In genomic region chr15:51736646-51737537, GRCh38 we compare ENCODE assay signal across 8 cellular contexts. TPM values are rescaled to one million over a fixed set of nuclear protein-coding genes. Genes with fewer than 3 reads are reported as not detected.
DNase-seq lines count a peak whose midpoint lies in the region; ATAC-seq and FAIRE-seq lines count a peak whose summit lies in the region.

No MANE protein-coding gene starts in this region.

- H3K9me3 ChIP-seq in HUES6 (ENCODE audit: control insufficient read depth, insufficient read depth, low read depth, low read length) (no peaks in the 10 kb centered on the region), small intestine (ENCODE audit: control insufficient read depth, low read depth) (no peaks in the 10 kb centered on the region)

- ATAC-seq in GM19463 (IDR thresholded peaks at IDR 0.05; ENCODE audit: unreplicated experiment), result peak; percentile 31
- peak; percentile 65 to 67 (median 66) for ATAC-seq in T-cell (replicated peaks in 1 of 4)

- H3K36me3 ChIP-seq in HUES6 (ENCODE audit: control insufficient read depth, insufficient read depth, low read length) (no peaks in the 10 kb centered on the region), small intestine (ENCODE audit: control insufficient read depth in 2 of 2, insufficient read depth in 2 of 2, low read length in 2 of 2) (no peaks in the 10 kb centered on the region)

- peaks cover 11% of the 10 kb centered on the region for H3K36me3 Mint-ChIP-seq in T-cell

- H3K4me1 Mint-ChIP-seq in T-cell, result peaks cover 66 to 71% (median 69%) of the 10 kb centered on the region in 3 donors

- H3K4me3 Mint-ChIP-seq in T-cell, result peak overlapping the region; percentile 85 to 91 (median 90)

- H3K4me1 ChIP-seq in HUES6 (ENCODE audit: control insufficient read depth, insufficient read depth, low read length), result peaks cover 14% of the 10 kb centered on the region
- H3K4me1 ChIP-seq in small intestine (ENCODE audit: control insufficient read depth in 2 of 2, insufficient read depth in 1 of 2, low read depth in 1 of 2, low read length in 1 of 2), result peaks cover 3 to 16% of the 10 kb centered on the region in 2 donors

- H3K9me3 Mint-ChIP-seq in T-cell, result no peaks in the 10 kb centered on the region

- peak overlapping the region; percentile 71 for H3K4me3 ChIP-seq in HUES6 (ENCODE audit: low read depth, low read length)
- peak overlapping the region; percentile 79 to 96 for H3K4me3 ChIP-seq in small intestine (ENCODE audit: low read depth in 1 of 2, low read length in 2 of 2)

- peak overlapping the region; percentile 68 for H3K9ac ChIP-seq in HUES6 (ENCODE audit: low read length)

- DNase-seq in Caki2 (ENCODE audit: low read depth), result peak; percentile 30
- peak in 32 of 34 experiments; percentile 20 to 68 (median 45) for DNase-seq in T-cell
- DNase-seq in astrocyte of the hippocampus (ENCODE audit: low read depth, low spot score), result peak; percentile 43
- DNase-seq in iPS-NIHi11 (ENCODE audit: low spot score), result peak; percentile 62
- peak; percentile 59 for DNase-seq in small intestine
- no peak for DNase-seq in NCI-H187 treated with DMSO at 0.1 percent for 48 hours (lab: John Stamatoyannopoulos, UW)

- H3K27me3 ChIP-seq in HUES6 (ENCODE audit: control insufficient read depth, insufficient read depth, low read length), result peaks cover 51% of the 10 kb centered on the region
- no peaks in the 10 kb centered on the region for H3K27me3 ChIP-seq in small intestine (ENCODE audit: control insufficient read depth in 2 of 2, insufficient read depth in 2 of 2, low read length in 2 of 2)

- CTCF ChIA-PET in T-cell (lab: Charles Lee), result interaction anchor here (0.5 to 2.9 kb wide), 13 partner anchors 15 to 487 kb away, joined by 3 to 20 read pairs (median 4); no protein-coding TSS in a partner anchor

- H3K27me3 Mint-ChIP-seq in T-cell, result no peaks in the 10 kb centered on the region

- WGBS in small intestine, 3 donors, result 1% methylated on average over 55 to 74 of the region's 74 CpGs

- in situ Hi-C loops in Caki2 (cut with HindIII; ENCODE audit: low pct_unique_long_range_greater_than_20kb, low sequenced_read_pairs), result no loop called here

- POLR2A ChIA-PET in T-cell (lab: Charles Lee), result interaction anchor here (0.5 to 0.9 kb wide), 4 partner anchors 14 to 840 kb away, joined by 3 to 12 read pairs (median 5); no protein-coding TSS in a partner anchor

- FAIRE-seq in small intestine (lab: Jason Lieb, UNC), result no peak

- H3K27ac ChIP-seq in HUES6 (ENCODE audit: low read depth, low read length), result no peak overlapping the region
- peak overlapping the region; percentile 92 to 93 for H3K27ac ChIP-seq in small intestine (ENCODE audit: low read depth in 1 of 2, low read length in 1 of 2)

- peak overlapping the region; percentile 95 to 97 for H3K27ac Mint-ChIP-seq in T-cell

RNA-seq across cellular contexts. Expression of gene LYSMD2, which starts 0.6 kb away (rescaled TPM):
- 13.1 and 13.6 TPM in 2 replicates for total RNA-seq in Caki2 (2014; rRNA removed; shearing (Covaris generic); ENCODE audit: low replicate concordance)
- total RNA-seq in T-cell, result 10 to 100 TPM; 16.6 to 36.2 (median 26.2) TPM
- polyA plus RNA-seq in small intestine, result 10 to 100 TPM; 10.7 to 19.6 (median 11.9) TPM

RNA-seq across cellular contexts. Expression of gene TMOD2, which starts 14.5 kb away (rescaled TPM):
- total RNA-seq in Caki2 (2014; rRNA removed; shearing (Covaris generic); ENCODE audit: low replicate concordance), result 0.09 and 0.71 TPM in 2 replicates
- 10 to 100 TPM; 10.9 to 17.2 (median 16.8) TPM for total RNA-seq in T-cell
- 1 to 10 TPM in 1 of 3 donors, under 1 TPM in 2; 0.45 to 3.2 (median 0.54) TPM for polyA plus RNA-seq in small intestine

RNA-seq across cellular contexts. Expression of gene SCG3, which starts 55.6 kb away (rescaled TPM):
- not detected in 2 replicates for total RNA-seq in Caki2 (2014; rRNA removed; shearing (Covaris generic); ENCODE audit: low replicate concordance)
- under 1 TPM in 2 of 5 donors, not detected in 3; 0.07 to 0.16 TPM for total RNA-seq in T-cell
- 1 to 10 TPM in 1 of 3 donors, under 1 TPM in 1, not detected in 1; 0.27 to 4.7 TPM for polyA plus RNA-seq in small intestine
